8 cellular contexts compared by ENCODE assay signal in genomic region chr1:89820423-89821321, GRCh38. TPM values are rescaled to one million over a fixed set of nuclear protein-coding genes. Genes with fewer than 3 reads are reported as not detected.
DNase-seq lines count a peak whose midpoint lies in the region; ATAC-seq lines count a peak whose summit lies in the region.

Gene LRRC8D (plus strand): TSS chr1:89821032. CDS start chr1:89933069, 112,037 bp downstream.

- peak within 1 kb of the TSS; percentile 21 for H3K9ac ChIP-seq in muscle layer of colon (ENCODE audit: low read length)

- H3K27me3 ChIP-seq in muscle layer of colon (ENCODE audit: control insufficient read depth in 1 of 2, insufficient read depth in 2 of 2, low read length in 2 of 2) = no peaks in the 10 kb centered on the region

- peak within 1 kb of the TSS; percentile 50 for H3K27ac ChIP-seq in muscle layer of colon (ENCODE audit: low read depth, low read length)

- no peaks in the 10 kb centered on the region for H3K9me3 ChIP-seq in muscle layer of colon (ENCODE audit: low read length)

- H3K27me3 Mint-ChIP-seq in activated T-cell treated with anti-CD3 and anti-CD28 coated beads, Interleukin-2, amount 50 U/mL, for 4 hours (ENCODE audit: low read depth) = no peaks in the 10 kb centered on the region

- no peaks in the 10 kb centered on the region for H3K9me3 Mint-ChIP-seq in activated T-cell treated with anti-CD3 and anti-CD28 coated beads, Interleukin-2, amount 50 U/mL, for 4 hours

- H3K36me3 Mint-ChIP-seq in activated T-cell treated with anti-CD3 and anti-CD28 coated beads, Interleukin-2, amount 50 U/mL, for 4 hours (ENCODE audit: insufficient read depth) = peaks cover under 1% of the 10 kb centered on the region

- peak within 1 kb of the TSS; percentile 88 for H3K4me3 Mint-ChIP-seq in activated T-cell treated with anti-CD3 and anti-CD28 coated beads, Interleukin-2, amount 50 U/mL, for 4 hours

- peaks cover 16% of the 10 kb centered on the region for H3K4me1 ChIP-seq in muscle layer of colon (ENCODE audit: insufficient read depth, low read length)

- H3K4me3 ChIP-seq in muscle layer of colon (ENCODE audit: low read depth in 1 of 2, low read length in 2 of 2) = peak within 1 kb of the TSS; percentile 74 to 77

- no peaks in the 10 kb centered on the region for H3K36me3 ChIP-seq in muscle layer of colon (ENCODE audit: insufficient read depth, low read length)

- DNase-seq in DMS153 treated with DMSO at 0.1 percent for 48 hours (lab: John Stamatoyannopoulos, UW; ENCODE audit: unreplicated experiment) (peak; percentile 69), HuH-7.5 (ENCODE audit: low spot score) (peak; percentile 75), OCI-M1 (lab: John Stamatoyannopoulos, UW) (peak; percentile 90)
- DNase-seq in activated T-cell treated with anti-CD3 and anti-CD28 coated beads, Interleukin-2, amount 50 U/mL, for 4 hours = peak; percentile 37
- DNase-seq in stimulated activated CD8-positive, alpha-beta memory T cell treated with anti-CD3 and anti-CD28 coated beads, Interleukin-7, amount 100 ng/mL, for 4 hours (ENCODE audit: low read depth in 2 of 2) = peak; percentile 10 to 48

- peaks cover 27% of the 10 kb centered on the region for H3K4me1 Mint-ChIP-seq in activated T-cell treated with anti-CD3 and anti-CD28 coated beads, Interleukin-2, amount 50 U/mL, for 4 hours (ENCODE audit: low read depth)

- ATAC-seq in GM21526 (IDR thresholded peaks at IDR 0.05; ENCODE audit: low FRiP score, unreplicated experiment) (peak; percentile 80), esophagus mucosa (peak; percentile 93)
- ATAC-seq in activated T-cell treated with anti-CD3 and anti-CD28 coated beads, Interleukin-2, amount 50 U/mL, for 4 hours = peak; percentile 82 to 86

RNA-seq across cellular contexts. Expression of gene LRRC8D, which starts in this region (rescaled TPM):
- 10 to 100 TPM; 42.1 to 56.7 (median 48.0) TPM for total RNA-seq in activated T-cell treated with anti-CD3 and anti-CD28 coated beads, Interleukin-2, amount 50 U/mL, for 4 hours
- 15.1 TPM for total RNA-seq in esophagus mucosa

Comparison
In these comparisons a context has a peak if more than half of its experiments do, and no peak if none do; other contexts are left out.
1. Peak in every context shown above with its lines: DNase-seq, ATAC-seq, H3K4me3 ChIP-seq and H3K27ac ChIP-seq.
2. DNase-seq: peak in every context shown above with its lines; median percentile 90 in OCI-M1; 75 in HuH-7.5; 69 in DMS153 treated with DMSO at 0.1 percent for 48 hours; 37 in activated T-cell treated with anti-CD3 and anti-CD28 coated beads, Interleukin-2, amount 50 U/mL, for 4 hours; 29 in stimulated activated CD8-positive, alpha-beta memory T cell treated with anti-CD3 and anti-CD28 coated beads, Interleukin-7, amount 100 ng/mL, for 4 hours.